Comparison of ENCODE assay signal across 13 cellular contexts in the genomic region with DNA sequence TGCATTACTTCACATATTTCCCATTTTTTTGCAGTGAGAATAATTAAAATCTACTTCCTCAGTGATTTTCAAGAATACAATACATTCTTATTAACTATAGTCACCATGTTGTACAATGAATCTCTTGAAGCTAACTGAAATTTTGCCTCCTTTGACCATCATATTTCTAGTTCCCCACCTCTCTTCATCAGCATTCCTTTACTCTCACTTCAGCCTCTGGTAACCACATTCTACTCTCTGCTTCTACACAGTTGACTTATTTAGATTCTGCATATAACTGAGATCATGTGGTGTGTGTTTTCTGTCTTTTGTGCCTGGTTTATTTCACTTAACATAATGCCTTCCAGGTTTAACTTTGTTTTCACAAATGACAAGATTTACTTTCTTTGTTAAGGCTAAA.
DNase-seq lines count a peak whose midpoint lies in the region; ATAC-seq and TF ChIP-seq lines count a peak whose summit lies in the region.
"Had no signal": no experiment of that assay in that cellular context is flagged by ENCODE, and none has a peak within 500 bp of the region (broad histone marks: within the 10 kb centered on the region; RNA-seq: fewer than 3 reads in every experiment).

No MANE protein-coding gene starts in this region.

- TF ChIP-seq POLR2A in transverse colon (IDR thresholded peaks at IDR 0.05): no peak

- in situ Hi-C loops in transverse colon (cut with MboI; ENCODE audit: low pct_ligation_motif_present in 1 of 4, low pct_unique_long_range_greater_than_20kb in 1 of 4, low sequenced_read_pairs in 3 of 4): no loop called here

- no peaks in the 10 kb centered on the region for H3K27me3 ChIP-seq in transverse colon
- H3K27me3 ChIP-seq: BLaER1 had no signal

- TF ChIP-seq EP300 in transverse colon (IDR thresholded peaks at IDR 0.05; ENCODE audit: low read depth): no peak

- no peaks in the 10 kb centered on the region for H3K36me3 ChIP-seq in transverse colon
- H3K36me3 ChIP-seq: BLaER1 had no signal

- ATAC-seq in HG03439 (IDR thresholded peaks at IDR 0.05; ENCODE audit: unreplicated experiment): no peak

- TF ChIP-seq CTCF in choroid plexus epithelial cell (conservative IDR thresholded peaks at IDR 0.05; ENCODE audit: low read depth, low read length) (no peak), transverse colon (IDR thresholded peaks at IDR 0.05) (no peak)

- no peaks in the 10 kb centered on the region for H3K9me3 ChIP-seq in transverse colon
- H3K9me3 ChIP-seq: BLaER1, Caco-2 had no signal

- no peak overlapping the region for H3K27ac ChIP-seq in transverse colon
- H3K27ac ChIP-seq: BLaER1 had no signal

- DNase-seq in EH (ENCODE audit: low read depth) (peak; percentile 27), M059J (ENCODE audit: low read depth) (peak; percentile 44), choroid plexus epithelial cell (ENCODE audit: low read depth) (peak; percentile 76), renal cortical epithelial cell (ENCODE audit: low read depth) (peak; percentile 24), transverse colon (no peak), NCI-H187 treated with DMSO at 0.1 percent for 48 hours (lab: John Stamatoyannopoulos, UW) (no peak)
- DNase-seq: AML-193; Caco-2; CD8-positive, alpha-beta memory T cell; GOT3; H9 had no signal

- no peaks in the 10 kb centered on the region for H3K4me1 ChIP-seq in transverse colon
- H3K4me1 ChIP-seq: Caco-2 had no signal

- H3K4me3 ChIP-seq in choroid plexus epithelial cell (ENCODE audit: low read depth, low read length) (no peak overlapping the region), transverse colon (no peak overlapping the region)
- H3K4me3 ChIP-seq: BLaER1 had no signal

- intact Hi-C loops in transverse colon (cut with DNase I; ENCODE audit: low total_unique reads): no loop called here

Comparison
In these comparisons a context has a peak if more than half of its experiments do, and no peak if none do; other contexts are left out.
1. DNase-seq: peak in EH (single experiment), M059J (single experiment), choroid plexus epithelial cell (single experiment) and renal cortical epithelial cell (single experiment); none in transverse colon (single experiment) and NCI-H187 treated with DMSO at 0.1 percent for 48 hours (single experiment).